26 cellular contexts compared by ENCODE assay signal in genomic region chrX:152025656-152026440, GRCh38. TPM values are rescaled to one million over a fixed set of nuclear protein-coding genes. Genes with fewer than 3 reads are reported as not detected.
A peak's percentile ranks its signal among the peaks of the same experiment; 100 is the strongest.
DNase-seq lines count a peak whose midpoint lies in the region; ATAC-seq and TF ChIP-seq lines count a peak whose summit lies in the region.
"Had no signal": no experiment of that assay in that cellular context is flagged by ENCODE, and none has a peak within 500 bp of the region (broad histone marks: within the 10 kb centered on the region; RNA-seq: fewer than 3 reads in every experiment).

No MANE protein-coding gene starts in this region.

- no peak overlapping the region for H4K12ac ChIP-seq in trophoblast cell (ENCODE audit: low read depth, low read length)

- H3K79me2 ChIP-seq in mammary epithelial cell (ENCODE audit: insufficient read depth, low read length) (no peaks in the 10 kb centered on the region), trophoblast cell (ENCODE audit: control insufficient read depth, insufficient read depth, low read length, poor library complexity) (no peaks in the 10 kb centered on the region)

- H3K9ac ChIP-seq in mammary epithelial cell (ENCODE audit: insufficient read depth, low read length) (no peak overlapping the region), trophoblast cell (ENCODE audit: low read length) (no peak overlapping the region)
- H3K9ac ChIP-seq: BLaER1 treated with 17β-estradiol and CSF1 and Interleukin-3, amounts not matched to agents 10 nM and 100 nM had no signal

- no peak overlapping the region for H3K18ac ChIP-seq in trophoblast cell (ENCODE audit: low read length)

- TF ChIP-seq CTCF in MCF 10A (IDR thresholded peaks at IDR 0.05; ENCODE audit: unreplicated experiment) (no peak), breast epithelium (IDR thresholded peaks at IDR 0.05) (no peak), mammary epithelial cell (conservative IDR thresholded peaks at IDR 0.05 in 1 of 2, IDR thresholded peaks at IDR 0.05 in 1 of 2; ENCODE audit: extremely low read depth in 1 of 2, insufficient read depth in 1 of 2, low read depth in 1 of 2, low read length in 2 of 2) (no peak), heart right ventricle (IDR thresholded peaks at IDR 0.05) (no peak)

- no peaks in the 10 kb centered on the region for H3K4me1 ChIP-seq in breast epithelium
- H3K4me1 ChIP-seq in SJCRH30 = no peaks in the 10 kb centered on the region
- no peaks in the 10 kb centered on the region for H3K4me1 ChIP-seq in mammary epithelial cell (ENCODE audit: insufficient read depth, low read length)
- no peaks in the 10 kb centered on the region for H3K4me1 ChIP-seq in trophoblast cell (ENCODE audit: control insufficient read depth in 1 of 2, insufficient read depth in 2 of 2, low read length in 2 of 2)
- no peaks in the 10 kb centered on the region for H3K4me1 ChIP-seq in heart right ventricle
- H3K4me1 ChIP-seq: HAP-1, SJSA1 had no signal

- no peak for TF ChIP-seq POLR2A in breast epithelium (IDR thresholded peaks at IDR 0.05)

- dilution Hi-C loops in mammary epithelial cell (cut with HindIII; ENCODE audit: low sequenced_read_pairs) = no loop called here

- DNase-seq in MCF 10A (ENCODE audit: unreplicated experiment) = peak; percentile 38
- DNase-seq in breast epithelium (ENCODE audit: low spot score in 2 of 2) = no peak
- peak; percentile 29 to 58 for DNase-seq in SJCRH30
- peak; percentile 2 for DNase-seq in mammary epithelial cell
- peak; percentile 43 to 71 for DNase-seq in trophoblast cell
- DNase-seq in NCI-H1436 treated with DMSO at 0.1 percent for 48 hours (lab: John Stamatoyannopoulos, UW) = no peak
- no peak for DNase-seq in heart right ventricle
- DNase-seq: AML-193; CD4-positive, alpha-beta T cell; COR-L47; GOT3; HFFc6; NCI-H1694; NCI-H2029 treated with DMSO at 0.1 percent for 48 hours; NCI-H226; NCI-H510A; NCI-H69; NK-92 treated with Interleukin-12 subunit alpha and Interleukin-12 subunit beta, amount 100 ng/mL, for 24 hours; PC-3 had no signal

- no peak overlapping the region for H3K4me3 ChIP-seq in breast epithelium
- no peak overlapping the region for H3K4me3 ChIP-seq in SJCRH30
- no peak overlapping the region for H3K4me3 ChIP-seq in mammary epithelial cell (replicated peaks in 1 of 3; ENCODE audit: insufficient read depth in 1 of 3, low read depth in 2 of 3, low read length in 3 of 3)
- no peak overlapping the region for H3K4me3 ChIP-seq in trophoblast cell (ENCODE audit: low read depth, low read length)
- no peak overlapping the region for H3K4me3 ChIP-seq in heart right ventricle
- H3K4me3 ChIP-seq: BLaER1 treated with 17β-estradiol and CSF1 and Interleukin-3, amounts not matched to agents 10 nM and 100 nM; GM12878; HAP-1; SJSA1 had no signal

- H2BK5ac ChIP-seq in trophoblast cell (ENCODE audit: low read depth, low read length, poor library complexity) = no peak overlapping the region

- WGBS in mammary epithelial cell (ENCODE audit: low coverage, missing lambda C conversion rate) = 63% methylated on average over 5 of the region's 5 CpGs
- no CpG with 5 or more reads among the region's 5 CpGs for WGBS in trophoblast cell (ENCODE audit: extremely low coverage, insufficient coverage, insufficient read length)
- 76 to 81% methylated on average over 5 of the region's 5 CpGs for WGBS in heart right ventricle, 2 donors

- no peaks in the 10 kb centered on the region for H3K4me1 Mint-ChIP-seq in MCF 10A (ENCODE audit: insufficient read depth, unreplicated experiment)

- peaks cover 22% of the 10 kb centered on the region for H3K9me3 Mint-ChIP-seq in MCF 10A (ENCODE audit: unreplicated experiment)
- H3K9me3 Mint-ChIP-seq: CD4-positive, alpha-beta T cell had no signal

- no peak overlapping the region for H4K91ac ChIP-seq in trophoblast cell (ENCODE audit: low read depth, low read length)

- H4K8ac ChIP-seq in trophoblast cell (ENCODE audit: low read depth, low read length) = no peak overlapping the region

- H2AK5ac ChIP-seq in trophoblast cell (ENCODE audit: low read length) = no peak overlapping the region

- no TSS peak for BruUV-seq in MCF 10A (replicated peaks; lab: Mats Ljungman, UMichigan)
- BruUV-seq in mammary epithelial cell (replicated peaks; lab: Mats Ljungman, UMichigan) = no TSS peak

- H3K27me3 ChIP-seq in breast epithelium = peaks cover 0 to 7% of the 10 kb centered on the region in 2 donors
- no peaks in the 10 kb centered on the region for H3K27me3 ChIP-seq in SJCRH30
- no peaks in the 10 kb centered on the region for H3K27me3 ChIP-seq in mammary epithelial cell (ENCODE audit: insufficient read depth, low read length)
- no peaks in the 10 kb centered on the region for H3K27me3 ChIP-seq in trophoblast cell (ENCODE audit: insufficient read depth, low read length)
- H3K27me3 ChIP-seq in heart right ventricle = no peaks in the 10 kb centered on the region
- H3K27me3 ChIP-seq: SJSA1 had no signal

- H3K23ac ChIP-seq in trophoblast cell (ENCODE audit: low read length) = no peak overlapping the region

- POLR2A ChIA-PET in MCF 10A (lab: Yijun Ruan, JAX) = interaction anchor here (0.7 to 0.9 kb wide), 2 partner anchors 13 to 42 kb away, joined by 3 to 10 read pairs; no protein-coding TSS in a partner anchor

- no peak overlapping the region for H2BK120ac ChIP-seq in trophoblast cell (ENCODE audit: insufficient read depth, low read length, poor library complexity)

- H3K4ac ChIP-seq in trophoblast cell (ENCODE audit: low read depth, low read length) = no peak overlapping the region

- H3K14ac ChIP-seq in trophoblast cell (ENCODE audit: low read length) = no peak overlapping the region

- CTCF ChIA-PET in MCF 10A (lab: Yijun Ruan, JAX) (interaction anchor here (0.9 to 1.1 kb wide), 2 partner anchors 10 to 200 kb away, joined by 4 to 5 read pairs; no protein-coding TSS in a partner anchor), mammary epithelial cell (lab: Charles Lee; ENCODE audit: low non-redundant PET) (no interaction called here)

- in situ Hi-C loops in mammary epithelial cell (cut with MboI; ENCODE audit: low sequenced_read_pairs in 2 of 2) = no loop called here

- H3K27ac ChIP-seq in breast epithelium = no peak overlapping the region
- no peak overlapping the region for H3K27ac ChIP-seq in SJCRH30
- H3K27ac ChIP-seq in mammary epithelial cell (ENCODE audit: insufficient read depth, low read depth, low read length) = no peak overlapping the region
- no peak overlapping the region for H3K27ac ChIP-seq in trophoblast cell (ENCODE audit: low read depth, low read length)
- H3K27ac ChIP-seq in heart right ventricle = no peak overlapping the region
- H3K27ac ChIP-seq: BLaER1 treated with 17β-estradiol and CSF1 and Interleukin-3, amounts not matched to agents 10 nM and 100 nM; HL-60; SJSA1 had no signal

- H3K79me1 ChIP-seq in trophoblast cell (ENCODE audit: low read length) = no peaks in the 10 kb centered on the region

- no peak overlapping the region for H3K4me3 Mint-ChIP-seq in MCF 10A (ENCODE audit: unreplicated experiment)
- H3K4me3 Mint-ChIP-seq: CD4-positive, alpha-beta T cell; HFFc6 had no signal

- H2AFZ ChIP-seq in mammary epithelial cell (ENCODE audit: low read depth, low read length) (no peak overlapping the region), trophoblast cell (ENCODE audit: insufficient read depth, low read length, poor library complexity) (no peak overlapping the region)

- H3K27ac Mint-ChIP-seq in MCF 10A (ENCODE audit: low read depth, unreplicated experiment) = no peak overlapping the region
- H3K27ac Mint-ChIP-seq: CD4-positive, alpha-beta T cell; HFFc6 had no signal

- no peak overlapping the region for H3K4me2 ChIP-seq in mammary epithelial cell (ENCODE audit: insufficient read depth, low read depth, low read length)
- no peak overlapping the region for H3K4me2 ChIP-seq in trophoblast cell (ENCODE audit: low read length)
- H3K4me2 ChIP-seq: BLaER1 treated with 17β-estradiol and CSF1 and Interleukin-3, amounts not matched to agents 10 nM and 100 nM had no signal

- no peak for ATAC-seq in GM18867 (IDR thresholded peaks at IDR 0.05; ENCODE audit: unreplicated experiment)
- no peak for ATAC-seq in heart right ventricle
- ATAC-seq: GM12878, PC-3, Right ventricle myocardium inferior had no signal

- H3K36me3 ChIP-seq in breast epithelium = no peaks in the 10 kb centered on the region
- H3K36me3 ChIP-seq in SJCRH30 = no peaks in the 10 kb centered on the region
- no peaks in the 10 kb centered on the region for H3K36me3 ChIP-seq in mammary epithelial cell (ENCODE audit: insufficient read depth, low read length)
- H3K36me3 ChIP-seq in trophoblast cell (ENCODE audit: control insufficient read depth in 1 of 2, insufficient read depth in 2 of 2, low read length in 2 of 2) = no peaks in the 10 kb centered on the region
- H3K36me3 ChIP-seq in heart right ventricle = no peaks in the 10 kb centered on the region
- H3K36me3 ChIP-seq: BLaER1 treated with 17β-estradiol and CSF1 and Interleukin-3, amounts not matched to agents 10 nM and 100 nM; HAP-1; SJSA1 had no signal

- no peaks in the 10 kb centered on the region for H3K36me3 Mint-ChIP-seq in MCF 10A (ENCODE audit: insufficient read depth, unreplicated experiment)

- no peaks in the 10 kb centered on the region for H4K20me1 ChIP-seq in mammary epithelial cell (ENCODE audit: insufficient read depth, low read length)
- H4K20me1 ChIP-seq: BLaER1 treated with 17β-estradiol and CSF1 and Interleukin-3, amounts not matched to agents 10 nM and 100 nM had no signal

- H3K9me3 ChIP-seq in breast epithelium (no peaks in the 10 kb centered on the region), SJCRH30 (replicated peaks) (no peaks in the 10 kb centered on the region), mammary epithelial cell (replicated peaks; ENCODE audit: insufficient read depth, low read length) (peaks cover 3% of the 10 kb centered on the region), trophoblast cell (ENCODE audit: insufficient read depth, low read depth, low read length) (no peaks in the 10 kb centered on the region), heart right ventricle (no peaks in the 10 kb centered on the region)
- H3K9me3 ChIP-seq: HAP-1, SJSA1 had no signal

- intact Hi-C loops in MCF 10A (cut with micrococcal nuclease) = no loop called here
- intact Hi-C loops in breast epithelium (cut with DNase I; ENCODE audit: low total_unique reads) = no loop called here
- intact Hi-C loops in mammary epithelial cell (cut with micrococcal nuclease) = no loop called here
- intact Hi-C loops in heart right ventricle (cut with DNase I) = no loop called here

- no peak overlapping the region for H2BK12ac ChIP-seq in trophoblast cell (ENCODE audit: low read length)

- no peaks in the 10 kb centered on the region for H3K27me3 Mint-ChIP-seq in MCF 10A (ENCODE audit: insufficient read depth, unreplicated experiment)
- H3K27me3 Mint-ChIP-seq: CD4-positive, alpha-beta T cell had no signal

RNA-seq across cellular contexts. Expression of gene GABRE, which starts 51.4 kb away (rescaled TPM):
- total RNA-seq in MCF 10A (2022) (12.9 and 19.3 TPM in 2 replicates), breast epithelium (100 to 1,000 TPM in 1 of 3 donors, 10 to 100 TPM in 2; 42.0 to 120 (median 85.5) TPM), mammary epithelial cell (10 to 100 TPM; 26.5 to 32.2 TPM), heart right ventricle (10 to 100 TPM; 17.1 to 77.8 (median 36.2) TPM)
- total RNA-seq in SJCRH30 (2014; rRNA removed; shearing (Covaris generic)) = 6.4 and 9.6 TPM in 2 replicates
- polyA plus RNA-seq in mammary epithelial cell (9.1 TPM), heart right ventricle (10 to 100 TPM in 1 of 2 donors, 1 to 10 TPM in 1; 2.8 to 32.3 TPM)
- polyA minus RNA-seq in mammary epithelial cell = 46.5 TPM
- 6.2 and 7.2 TPM in 2 replicates for polyA plus RNA-seq in trophoblast cell (2013)
- total RNA-seq: CD4-positive, alpha-beta T cell; PC-3 had no signal

Comparison
In these comparisons a context has a peak if more than half of its experiments do, and no peak if none do; other contexts are left out.
1. DNase-seq: peak in MCF 10A (single experiment), SJCRH30 (2 of 2), mammary epithelial cell (single experiment) and trophoblast cell (2 of 2); none in breast epithelium (0 of 2), NCI-H1436 treated with DMSO at 0.1 percent for 48 hours (single experiment) and heart right ventricle (0 of 2).